ENCODE assay signal across 17 cellular contexts in the genomic region with DNA sequence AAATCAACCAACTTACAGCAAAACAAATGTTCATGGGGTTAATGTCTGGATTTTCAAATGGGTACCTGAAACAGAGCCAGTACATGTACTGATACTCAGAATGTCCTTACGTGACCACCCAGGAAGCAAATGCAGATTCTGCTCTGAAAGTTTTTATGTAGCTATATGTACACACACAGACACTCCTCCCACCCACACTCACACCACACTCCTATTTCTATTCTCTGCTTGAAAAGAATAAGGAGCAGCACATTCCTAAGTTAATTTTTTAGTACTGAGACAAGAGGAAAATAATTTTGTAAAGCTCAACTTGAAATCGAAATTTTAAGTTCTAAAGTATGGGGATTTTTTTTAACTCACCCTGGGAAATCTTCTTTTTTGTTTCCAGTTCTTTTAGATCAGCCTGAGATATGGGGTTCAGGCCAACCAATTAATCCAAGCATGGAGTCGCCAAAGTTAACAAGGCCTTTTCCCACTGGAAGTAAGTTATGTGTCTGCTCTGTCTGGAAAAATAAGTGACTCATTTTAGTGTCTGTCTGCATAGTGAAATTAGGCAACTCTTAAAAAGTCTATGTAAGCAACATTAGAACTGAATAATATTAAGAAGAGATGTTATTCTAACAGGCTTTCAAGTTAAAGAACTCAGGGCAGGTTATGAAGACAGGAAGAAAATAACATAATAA.
A peak's percentile ranks its signal among the peaks of the same experiment; 100 is the strongest.
DNase-seq lines count a peak whose midpoint lies in the region; ATAC-seq and TF ChIP-seq lines count a peak whose summit lies in the region.
"Had no signal": no experiment of that assay in that cellular context is flagged by ENCODE, and none has a peak within 500 bp of the region (broad histone marks: within the 10 kb centered on the region; RNA-seq: fewer than 3 reads in every experiment).

No MANE protein-coding gene starts in this region.

- TF ChIP-seq CTCF in ascending aorta (IDR thresholded peaks at IDR 0.05): no peak
- TF ChIP-seq CTCF in retinal pigment epithelial cell (conservative IDR thresholded peaks at IDR 0.05; ENCODE audit: low read depth, low read length): no peak
- TF ChIP-seq CTCF in neural progenitor cell (IDR thresholded peaks at IDR 0.05): no peak

- in situ Hi-C loops in Caki2 (cut with HindIII; ENCODE audit: low pct_unique_long_range_greater_than_20kb, low sequenced_read_pairs): no loop called here

- H3K27ac ChIP-seq in ascending aorta (peak overlapping the region; percentile 77 to 86), neural progenitor cell (no peak overlapping the region)
- H3K27ac ChIP-seq: epithelial cell of prostate had no signal

- H3K4me1 ChIP-seq in ascending aorta: peaks cover 10 to 33% of the 10 kb centered on the region in 2 donors
- no peaks in the 10 kb centered on the region for H3K4me1 ChIP-seq in neural progenitor cell

- no peak overlapping the region for H3K4me3 Mint-ChIP-seq in neural progenitor cell
- H3K4me3 Mint-ChIP-seq: CD4-positive, alpha-beta T cell; stimulated activated memory B cell treated with anti-CD40 and anti-IgM and Interleukin-4, amounts not matched to agents 10 μg/mL and 1 μg/mL and 100 μg/mL, for 72 hours had no signal

- no peaks in the 10 kb centered on the region for H3K4me1 Mint-ChIP-seq in neural progenitor cell

- no peak overlapping the region for H3K4me2 ChIP-seq in neural progenitor cell

- intact Hi-C loops in ascending aorta (cut with DNase I) (loop anchor here (5.0 kb wide), 1 partner anchor 144 kb away; a partner anchor contains a TSS), Right ventricle myocardium superior (cut with DNase I) (no loop called here)

- H3K27me3 Mint-ChIP-seq in neural progenitor cell (ENCODE audit: insufficient read depth, low read depth): no peaks in the 10 kb centered on the region
- H3K27me3 Mint-ChIP-seq: CD4-positive, alpha-beta T cell had no signal

- H3K79me2 ChIP-seq in neural progenitor cell (ENCODE audit: low read depth): no peaks in the 10 kb centered on the region

- H3K9ac ChIP-seq in neural progenitor cell: no peak overlapping the region

- H3F3A ChIP-seq in neural progenitor cell (ENCODE audit: low read depth): no peaks in the 10 kb centered on the region

- no peaks in the 10 kb centered on the region for H3K9me3 Mint-ChIP-seq in neural progenitor cell
- H3K9me3 Mint-ChIP-seq: CD4-positive, alpha-beta T cell; stimulated activated memory B cell treated with anti-CD40 and anti-IgM and Interleukin-4, amounts not matched to agents 10 μg/mL and 1 μg/mL and 100 μg/mL, for 72 hours had no signal

- peak; percentile 55 for DNase-seq in Caki2 (ENCODE audit: low read depth)
- no peak for DNase-seq in ascending aorta (ENCODE audit: low spot score in 2 of 2)
- DNase-seq in Right ventricle myocardium superior: no peak
- peak; percentile 65 for DNase-seq in retinal pigment epithelial cell (ENCODE audit: low read depth)
- no peak for DNase-seq in neural progenitor cell (ENCODE audit: low spot score)
- no peak for DNase-seq in DMS153 (lab: John Stamatoyannopoulos, UW)
- DNase-seq in DMS114 treated with DMSO at 0.1 percent for 48 hours (lab: John Stamatoyannopoulos, UW; ENCODE audit: unreplicated experiment): no peak
- DNase-seq: activated CD4-positive, alpha-beta T cell treated with anti-CD3 and anti-CD28 coated beads for 1 hour; activated effector memory CD4-positive, alpha-beta T cell treated with anti-CD3 and anti-CD28 coated beads, Interleukin-2, amount 50 U/mL, for 16 hours; CD4-positive, alpha-beta T cell; mesendoderm; NCI-H2171; RPMI8226 had no signal

- no peaks in the 10 kb centered on the region for H3K9me3 ChIP-seq in ascending aorta
- H3K9me3 ChIP-seq in neural progenitor cell (ENCODE audit: low read depth): no peaks in the 10 kb centered on the region

- ATAC-seq in Right ventricle myocardium superior (ENCODE audit: poor library complexity): peak; percentile 79
- no peak for ATAC-seq in HG03025 (IDR thresholded peaks at IDR 0.05; ENCODE audit: low FRiP score, unreplicated experiment)
- ATAC-seq: HepG2; stimulated activated memory B cell treated with anti-CD40 and anti-IgM and Interleukin-4, amounts not matched to agents 10 μg/mL and 1 μg/mL and 100 μg/mL, for 72 hours had no signal

- no peaks in the 10 kb centered on the region for H4K20me1 ChIP-seq in neural progenitor cell (ENCODE audit: low read depth)

- H3K36me3 ChIP-seq in ascending aorta (peaks cover 0 to under 1% of the 10 kb centered on the region in 2 donors), neural progenitor cell (no peaks in the 10 kb centered on the region)

- no peak overlapping the region for H3K27ac Mint-ChIP-seq in neural progenitor cell
- H3K27ac Mint-ChIP-seq: CD4-positive, alpha-beta T cell; stimulated activated memory B cell treated with anti-CD40 and anti-IgM and Interleukin-4, amounts not matched to agents 10 μg/mL and 1 μg/mL and 100 μg/mL, for 72 hours had no signal

- H2AFZ ChIP-seq in neural progenitor cell (replicated peaks): no peak overlapping the region

- no peak overlapping the region for H3K4me3 ChIP-seq in ascending aorta
- H3K4me3 ChIP-seq in retinal pigment epithelial cell (ENCODE audit: low read length): no peak overlapping the region
- no peak overlapping the region for H3K4me3 ChIP-seq in neural progenitor cell

- no peaks in the 10 kb centered on the region for H3K36me3 Mint-ChIP-seq in neural progenitor cell
- H3K36me3 Mint-ChIP-seq: stimulated activated memory B cell treated with anti-CD40 and anti-IgM and Interleukin-4, amounts not matched to agents 10 μg/mL and 1 μg/mL and 100 μg/mL, for 72 hours had no signal

- H3K27me3 ChIP-seq in ascending aorta: no peaks in the 10 kb centered on the region
- no peaks in the 10 kb centered on the region for H3K27me3 ChIP-seq in neural progenitor cell

Comparison
In these comparisons a context has a peak if more than half of its experiments do, and no peak if none do; other contexts are left out.
1. DNase-seq: peak in Caki2 (single experiment) and retinal pigment epithelial cell (single experiment); none in ascending aorta (0 of 2), Right ventricle myocardium superior (single experiment), neural progenitor cell (single experiment), DMS153 (single experiment) and DMS114 treated with DMSO at 0.1 percent for 48 hours (single experiment).